In genomic region chr13:100789968-100790367, GRCh38 we compare ENCODE assay signal across 9 cellular contexts.
DNase-seq lines count a peak whose midpoint lies in the region; ATAC-seq and TF ChIP-seq lines count a peak whose summit lies in the region.
"Had no signal": no experiment of that assay in that cellular context is flagged by ENCODE, and none has a peak within 500 bp of the region (broad histone marks: within the 10 kb centered on the region; RNA-seq: fewer than 3 reads in every experiment).

No MANE protein-coding gene starts in this region.

- no peak overlapping the region for H3K4me3 ChIP-seq in fibroblast of the aortic adventitia (ENCODE audit: low read depth, low read length)
- H3K4me3 ChIP-seq in thyroid gland (replicated peaks in 1 of 3), result no peak overlapping the region

- TF ChIP-seq POLR2A in GM18505 (IDR thresholded peaks at IDR 0.05; ENCODE audit: borderline replicate concordance, extremely low read depth, insufficient read depth, insufficient read length) (no peak), erythroblast (IDR thresholded peaks at IDR 0.05; ENCODE audit: low read length) (no peak), thyroid gland (IDR thresholded peaks at IDR 0.05) (no peak)

- H3K27me3 ChIP-seq in thyroid gland, result no peaks in the 10 kb centered on the region

- no peaks in the 10 kb centered on the region for H3K36me3 ChIP-seq in thyroid gland

- DNase-seq in fibroblast of the aortic adventitia (ENCODE audit: low read depth), result peak; percentile 4
- no peak for DNase-seq in erythroblast (lab: John Stamatoyannopoulos, UW)
- DNase-seq in NCI-H128 (lab: John Stamatoyannopoulos, UW; ENCODE audit: unreplicated experiment), result no peak
- DNase-seq in thyroid gland, result no peak
- DNase-seq: activated T-cell treated with anti-CD3 and anti-CD28 coated beads, Interleukin-2, amount 50 U/mL, for 24 hours had no signal

- H3K9me3 ChIP-seq in thyroid gland, result no peaks in the 10 kb centered on the region

- ATAC-seq in GM18505 (IDR thresholded peaks at IDR 0.05; ENCODE audit: unreplicated experiment) (peak; percentile 87), GM21528 (IDR thresholded peaks at IDR 0.05; ENCODE audit: low FRiP score, unreplicated experiment) (peak; percentile 96), HG03439 (IDR thresholded peaks at IDR 0.05; ENCODE audit: unreplicated experiment) (peak; percentile 98), HG03442 (IDR thresholded peaks at IDR 0.05; ENCODE audit: unreplicated experiment) (no peak)

- TF ChIP-seq CTCF in fibroblast of the aortic adventitia (IDR thresholded peaks at IDR 0.05; ENCODE audit: insufficient read depth, low read length), result no peak
- no peak for TF ChIP-seq CTCF in thyroid gland (IDR thresholded peaks at IDR 0.05)

- H3K27ac ChIP-seq in thyroid gland, result peak overlapping the region in 1 of 3 donors; percentile 27

- H3K4me1 ChIP-seq in thyroid gland, result peaks cover 0 to 12% of the 10 kb centered on the region in 2 donors

- intact Hi-C loops in thyroid gland (cut with DNase I), result no loop called here

- WGBS in thyroid gland, 2 donors, result 60 to 69% methylated on average over 3 of the region's 3 CpGs
